In the genomic region with DNA sequence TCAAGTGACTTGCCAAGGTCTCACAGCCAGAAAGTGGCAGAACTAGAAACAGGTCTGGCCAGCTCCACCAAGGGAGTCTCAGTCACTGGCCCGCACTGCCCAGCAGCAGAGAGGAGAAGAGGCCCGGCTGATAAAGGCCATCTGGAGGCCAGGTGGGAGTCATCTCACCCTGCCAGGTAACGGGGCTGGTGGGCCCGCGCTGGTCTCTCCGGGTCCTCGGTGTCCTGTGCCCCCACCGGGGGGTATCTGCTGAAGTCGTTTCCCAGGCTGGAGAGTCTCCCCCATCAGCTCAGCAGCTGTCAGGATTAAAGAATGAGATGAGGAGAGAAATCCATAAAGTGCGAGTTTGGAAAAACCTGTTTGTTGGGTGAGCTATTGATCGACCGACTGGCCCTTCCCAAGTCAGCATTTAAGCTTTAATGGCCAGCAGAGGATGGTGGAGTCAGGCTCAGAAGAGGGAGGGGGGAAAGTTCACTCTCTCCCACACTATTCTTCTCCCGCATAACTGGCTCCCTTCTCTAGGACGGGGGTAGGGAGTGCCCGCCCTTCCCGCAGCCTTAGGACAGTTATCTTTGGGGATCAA, we compare ENCODE assay signal across 20 cellular contexts. TPM values are rescaled to one million over a fixed set of nuclear protein-coding genes. Genes with fewer than 3 reads are reported as not detected.
A peak's percentile ranks its signal among the peaks of the same experiment; 100 is the strongest.
DNase-seq lines count a peak whose midpoint lies in the region; ATAC-seq and TF ChIP-seq lines count a peak whose summit lies in the region.
"Had no signal": no experiment of that assay in that cellular context is flagged by ENCODE, and none has a peak within 500 bp of the region (broad histone marks: within the 10 kb centered on the region; RNA-seq: fewer than 3 reads in every experiment).

No MANE protein-coding gene starts in this region.

- no peaks in the 10 kb centered on the region for H3F3A ChIP-seq in GM23338 (replicated peaks; ENCODE audit: low read depth)

- no peaks in the 10 kb centered on the region for H3K9me3 Mint-ChIP-seq in Caco-2 (ENCODE audit: unreplicated experiment)
- H3K9me3 Mint-ChIP-seq in GM23338, result no peaks in the 10 kb centered on the region

- no peak overlapping the region for H2AFZ ChIP-seq in GM23338

- H3K4me3 ChIP-seq in Caco-2 (ENCODE audit: low read depth, low read length) (no peak overlapping the region), GM23338 (no peak overlapping the region), SJCRH30 (no peak overlapping the region), colonic mucosa (no peak overlapping the region)
- H3K4me3 ChIP-seq: HAP-1 had no signal

- no peaks in the 10 kb centered on the region for H3K36me3 ChIP-seq in Caco-2 (ENCODE audit: control insufficient read depth, insufficient read depth, low read length)
- no peaks in the 10 kb centered on the region for H3K36me3 ChIP-seq in GM23338 (ENCODE audit: insufficient read depth)
- H3K36me3 ChIP-seq in SJCRH30, result no peaks in the 10 kb centered on the region
- H3K36me3 ChIP-seq in colonic mucosa, result no peaks in the 10 kb centered on the region
- H3K36me3 ChIP-seq: HAP-1 had no signal

- no peak overlapping the region for H3K4me2 ChIP-seq in GM23338

- H3K27me3 Mint-ChIP-seq in Caco-2 (ENCODE audit: insufficient read depth, unreplicated experiment) (no peaks in the 10 kb centered on the region), GM23338 (ENCODE audit: insufficient read depth, low read depth, poor library complexity) (peaks cover 49% of the 10 kb centered on the region)

- no peaks in the 10 kb centered on the region for H3K9me3 ChIP-seq in Caco-2
- H3K9me3 ChIP-seq in SJCRH30 (replicated peaks), result no peaks in the 10 kb centered on the region
- H3K9me3 ChIP-seq in colonic mucosa, result no peaks in the 10 kb centered on the region
- H3K9me3 ChIP-seq: HAP-1 had no signal

- H4K20me1 ChIP-seq in GM23338 (replicated peaks; ENCODE audit: insufficient read depth), result no peaks in the 10 kb centered on the region

- H3K4me1 ChIP-seq in Caco-2 (peaks cover 46% of the 10 kb centered on the region), GM23338 (ENCODE audit: insufficient read depth) (peaks cover 18% of the 10 kb centered on the region), SJCRH30 (peaks cover 66% of the 10 kb centered on the region), colonic mucosa (no peaks in the 10 kb centered on the region)

- no peaks in the 10 kb centered on the region for H3K79me2 ChIP-seq in GM23338 (replicated peaks; ENCODE audit: insufficient read depth)

- H3K36me3 Mint-ChIP-seq in Caco-2 (ENCODE audit: insufficient read depth, unreplicated experiment) (no peaks in the 10 kb centered on the region), GM23338 (ENCODE audit: low read depth) (no peaks in the 10 kb centered on the region)

- H3K9me2 ChIP-seq in GM23338 (ENCODE audit: insufficient read depth), result no peaks in the 10 kb centered on the region

- POLR2A ChIA-PET in Caco-2 (lab: Charles Lee), result no interaction called here

- peak; percentile 27 for ATAC-seq in GM23338

- H3K4me1 Mint-ChIP-seq in Caco-2 (ENCODE audit: low read depth, unreplicated experiment) (peaks cover 65% of the 10 kb centered on the region), GM23338 (peaks cover 34% of the 10 kb centered on the region)

- intact Hi-C loops in Caco-2 (cut with micrococcal nuclease; ENCODE audit: unreplicated experiment) (loop anchor here (1.0 to 2.0 kb wide), 2 partner anchors 8 to 17 kb away; no protein-coding TSS in a partner anchor), colonic mucosa (cut with DNase I) (no loop called here)

- CTCF ChIA-PET in Caco-2 (lab: Charles Lee), result interaction anchor here (0.6 to 2.3 kb wide), 3 partner anchors 8 to 46 kb away, joined by 3 to 11 read pairs (median 6); no protein-coding TSS in a partner anchor

- H3K27me3 ChIP-seq in Caco-2 (replicated peaks; ENCODE audit: control insufficient read depth, insufficient read depth, low read length) (no peaks in the 10 kb centered on the region), GM23338 (ENCODE audit: insufficient read depth) (peaks cover 34% of the 10 kb centered on the region), SJCRH30 (no peaks in the 10 kb centered on the region), colonic mucosa (peaks cover 69% of the 10 kb centered on the region)

- H3K9ac ChIP-seq in colonic mucosa (ENCODE audit: low read depth in 2 of 2, low read length in 2 of 2), result no peak overlapping the region

- DNase-seq in Caco-2 (peak; percentile 59 to 67), GM23338 (ENCODE audit: low spot score) (peak; percentile 30), SJCRH30 (no peak), mucosa of gallbladder (ENCODE audit: low spot score) (peak; percentile 77), colonic mucosa (no peak), NCI-H2196 (lab: John Stamatoyannopoulos, UW; ENCODE audit: unreplicated experiment) (no peak), NCI-H526 treated with DMSO at 0.1 percent for 48 hours (lab: John Stamatoyannopoulos, UW) (no peak)
- no peak for DNase-seq in stimulated activated CD4-positive, alpha-beta T cell treated with anti-CD3 and anti-CD28 coated beads, Interleukin-4, amount 100 ng/mL, for 24 hours
- DNase-seq: C1 segment of cervical spinal cord; GDM1; NCI-H1105 treated with DMSO at 0.1 percent for 48 hours; NCI-H187; NCI-H345; NCI-H69; NK-92 treated with Interleukin-12 subunit alpha and Interleukin-12 subunit beta, amount 100 ng/mL, for 24 hours; SHP77 had no signal

- no TSS peak for BruUV-seq in Caco-2 (replicated peaks; lab: Mats Ljungman, UMichigan)

- H3K27ac Mint-ChIP-seq in Caco-2 (ENCODE audit: unreplicated experiment) (peak overlapping the region; percentile 64), GM23338 (no peak overlapping the region)

- TF ChIP-seq CTCF in Caco-2 (IDR thresholded peaks at IDR 0.05; ENCODE audit: insufficient read depth in 1 of 2, low read depth in 1 of 2, low read length in 1 of 2, severe bottlenecking in 1 of 2, unreplicated experiment in 1 of 2) (no peak), GM23338 (conservative IDR thresholded peaks at IDR 0.05; ENCODE audit: low read depth in 2 of 2) (no peak), colonic mucosa (IDR thresholded peaks at IDR 0.05) (no peak)

- H3K27ac ChIP-seq in GM23338 (ENCODE audit: low read depth) (no peak overlapping the region), SJCRH30 (peak overlapping the region; percentile 68; the same call in 1 of the 2 replicates), colonic mucosa (no peak overlapping the region)

- H3K4me3 Mint-ChIP-seq in Caco-2 (ENCODE audit: unreplicated experiment) (peak overlapping the region; percentile 33), GM23338 (no peak overlapping the region)

RNA-seq across cellular contexts. Expression of a gene that starts 30.3 kb away (rescaled TPM):
- total RNA-seq in Caco-2 (2022) (15.5 and 17.0 TPM in 2 replicates), mucosa of gallbladder (0.17 TPM), colonic mucosa (under 1 TPM in 1 of 2 donors, not detected in 1; 0.13 TPM)
- total RNA-seq in GM23338 (2014; rRNA removed; shearing (Covaris generic)), result 0.21 TPM in 1 of 2 replicates, not detected in the other
- polyA plus RNA-seq in GM23338 (2016; fragmentation: Nextera tagmentation; extraction: Ambion mirVana), result 0.05 and 0.08 TPM in 2 replicates
- 10.3 and 12.2 TPM in 2 replicates for total RNA-seq in SJCRH30 (2014; rRNA removed; shearing (Covaris generic))
- total RNA-seq: OCI-LY7; RPMI7951; T-helper 1 cell treated with Interleukin-12 subunit alpha and Interleukin-12 subunit beta and Interleukin-4 antibody, amounts not matched to agents 30 ng/mL and 1 ng/mL, for 36 hours had no signal

Comparison
In these comparisons a context has a peak if more than half of its experiments do, and no peak if none do; other contexts are left out.
1. DNase-seq: peak in Caco-2 (2 of 2), GM23338 (single experiment) and mucosa of gallbladder (single experiment); none in SJCRH30 (0 of 2), stimulated activated CD4-positive, alpha-beta T cell treated with anti-CD3 and anti-CD28 coated beads, Interleukin-4, amount 100 ng/mL, for 24 hours (single experiment), colonic mucosa (single experiment), NCI-H2196 (single experiment) and NCI-H526 treated with DMSO at 0.1 percent for 48 hours (single experiment).